In genomic region chr18:36185157-36185556, GRCh38 we compare ENCODE assay signal across 25 cellular contexts. TPM values are rescaled to one million over a fixed set of nuclear protein-coding genes. Genes with fewer than 3 reads are reported as not detected.
A peak's percentile ranks its signal among the peaks of the same experiment; 100 is the strongest.
DNase-seq lines count a peak whose midpoint lies in the region; ATAC-seq lines count a peak whose summit lies in the region.
"Had no signal": no experiment of that assay in that cellular context is flagged by ENCODE, and none has a peak within 500 bp of the region (broad histone marks: within the 10 kb centered on the region; RNA-seq: fewer than 3 reads in every experiment).

No MANE protein-coding gene starts in this region.

- H3K9me3 ChIP-seq in GM23248 (ENCODE audit: low read depth), result no peaks in the 10 kb centered on the region
- H3K9me3 ChIP-seq: BE2C, breast epithelium, tibial nerve had no signal

- no peak overlapping the region for H3K27ac Mint-ChIP-seq in activated naive CD4-positive, alpha-beta T cell treated with anti-CD3 and anti-CD28 coated beads, Interleukin-2, amount 50 U/mL, for 24 hours
- H3K27ac Mint-ChIP-seq in activated naive CD4-positive, alpha-beta T cell treated with anti-CD3 and anti-CD28 coated beads for 36 hours, result no peak overlapping the region
- no peak overlapping the region for H3K27ac Mint-ChIP-seq in T-cell
- H3K27ac Mint-ChIP-seq: activated CD4-positive, alpha-beta T cell treated with anti-CD3 and anti-CD28 coated beads, Interleukin-2, amount 10 ng/mL, durations not matched to agents 24 days and 14 days; activated naive CD4-positive, alpha-beta T cell treated with anti-CD3 and anti-CD28 coated beads, Interleukin-2, amount 10 ng/mL, durations not matched to agents 7 days and 5 days; activated T-cell treated with anti-CD3 and anti-CD28 coated beads, Interleukin-2, amount 50 U/mL, for 72 hours had no signal

- H3K4me1 ChIP-seq in GM23248 (ENCODE audit: insufficient read depth), result peaks cover 15% of the 10 kb centered on the region
- H3K4me1 ChIP-seq: BE2C, breast epithelium had no signal

- H3K9me2 ChIP-seq in GM23248 (ENCODE audit: insufficient read depth), result no peaks in the 10 kb centered on the region

- 92 to 100% methylated on average over 3 of the region's 3 CpGs for WGBS in GM23248 (ENCODE audit: low coverage in 1 of 2, low lambda C conversion rate in 2 of 2, missing lambda C conversion rate in 2 of 2), 2 experiments

- peak overlapping the region; percentile 26 for H3K4me3 Mint-ChIP-seq in activated naive CD4-positive, alpha-beta T cell treated with anti-CD3 and anti-CD28 coated beads, Interleukin-2, amount 50 U/mL, for 24 hours
- no peak overlapping the region for H3K4me3 Mint-ChIP-seq in activated naive CD4-positive, alpha-beta T cell treated with anti-CD3 and anti-CD28 coated beads for 36 hours
- peak overlapping the region in 2 of 3 donors; percentile 68 to 83 for H3K4me3 Mint-ChIP-seq in T-cell

- peaks cover 14% of the 10 kb centered on the region for H3K27me3 Mint-ChIP-seq in activated naive CD4-positive, alpha-beta T cell treated with anti-CD3 and anti-CD28 coated beads, Interleukin-2, amount 50 U/mL, for 24 hours
- H3K27me3 Mint-ChIP-seq in activated naive CD4-positive, alpha-beta T cell treated with anti-CD3 and anti-CD28 coated beads for 36 hours (ENCODE audit: low read depth), result peaks cover 17% of the 10 kb centered on the region
- peaks cover 15 to 17% of the 10 kb centered on the region in 2 donors for H3K27me3 Mint-ChIP-seq in T-cell

- DNase-seq in activated naive CD4-positive, alpha-beta T cell treated with anti-CD3 and anti-CD28 coated beads for 36 hours, result no peak
- DNase-seq in T-cell (no peak), mesenteric fat pad (ENCODE audit: low spot score) (peak; percentile 12), GM23248 (no peak)
- DNase-seq: activated CD4-positive, alpha-beta T cell treated with anti-CD3 and anti-CD28 coated beads, Interleukin-2, amount 10 ng/mL, durations not matched to agents 24 days and 14 days; activated naive CD4-positive, alpha-beta T cell treated with anti-CD3 and anti-CD28 coated beads, Interleukin-2, amount 10 ng/mL, durations not matched to agents 7 days and 5 days; activated T-cell treated with anti-CD3 and anti-CD28 coated beads, Interleukin-2, amount 50 U/mL, for 72 hours; amniotic stem cell; BE2C; DND-41; effector CD4-positive, alpha-beta T cell; kidney; NCI-H1694 treated with DMSO at 0.1 percent for 48 hours; NCI-H345; right cardiac atrium; RPMI8226; stimulated activated CD4-positive, alpha-beta T cell treated with anti-CD3 and anti-CD28 coated beads, Interleukin-2, amount 100 ng/mL, for 24 hours had no signal

- no peak overlapping the region for H2AFZ ChIP-seq in GM23248

- no peak overlapping the region for H3K27ac ChIP-seq in GM23248
- H3K27ac ChIP-seq: breast epithelium, tibial nerve, VCaP had no signal

- no peak overlapping the region for H3K4me3 ChIP-seq in GM23248
- H3K4me3 ChIP-seq: breast epithelium, tibial nerve had no signal

- no peaks in the 10 kb centered on the region for H3K27me3 ChIP-seq in GM23248 (replicated peaks; ENCODE audit: insufficient read depth)
- H3K27me3 ChIP-seq: BE2C, breast epithelium, tibial nerve had no signal

- CTCF ChIA-PET in activated naive CD4-positive, alpha-beta T cell treated with anti-CD3 and anti-CD28 coated beads for 36 hours (lab: Charles Lee), result interaction anchor here (0.6 kb wide), 1 partner anchor 10 kb away, joined by 3 read pairs; no protein-coding TSS in a partner anchor
- CTCF ChIA-PET in T-cell (lab: Charles Lee), result no interaction called here

- in situ Hi-C loops in GM23248 (cut with MboI), result no loop called here

- H3K9me3 Mint-ChIP-seq in activated naive CD4-positive, alpha-beta T cell treated with anti-CD3 and anti-CD28 coated beads, Interleukin-2, amount 50 U/mL, for 24 hours, result no peaks in the 10 kb centered on the region
- no peaks in the 10 kb centered on the region for H3K9me3 Mint-ChIP-seq in activated naive CD4-positive, alpha-beta T cell treated with anti-CD3 and anti-CD28 coated beads for 36 hours
- H3K9me3 Mint-ChIP-seq in T-cell, result no peaks in the 10 kb centered on the region
- H3K9me3 Mint-ChIP-seq: activated CD4-positive, alpha-beta T cell treated with anti-CD3 and anti-CD28 coated beads, Interleukin-2, amount 10 ng/mL, durations not matched to agents 24 days and 14 days; activated naive CD4-positive, alpha-beta T cell treated with anti-CD3 and anti-CD28 coated beads, Interleukin-2, amount 10 ng/mL, durations not matched to agents 7 days and 5 days; activated T-cell treated with anti-CD3 and anti-CD28 coated beads, Interleukin-2, amount 50 U/mL, for 72 hours had no signal

- no peaks in the 10 kb centered on the region for H3K36me3 Mint-ChIP-seq in activated naive CD4-positive, alpha-beta T cell treated with anti-CD3 and anti-CD28 coated beads, Interleukin-2, amount 50 U/mL, for 24 hours
- H3K36me3 Mint-ChIP-seq in activated naive CD4-positive, alpha-beta T cell treated with anti-CD3 and anti-CD28 coated beads for 36 hours (ENCODE audit: low read depth), result no peaks in the 10 kb centered on the region
- H3K36me3 Mint-ChIP-seq in T-cell, result no peaks in the 10 kb centered on the region
- H3K36me3 Mint-ChIP-seq: activated naive CD4-positive, alpha-beta T cell treated with anti-CD3 and anti-CD28 coated beads, Interleukin-2, amount 10 ng/mL, durations not matched to agents 7 days and 5 days had no signal

- peaks cover 20% of the 10 kb centered on the region for H3K4me1 Mint-ChIP-seq in activated naive CD4-positive, alpha-beta T cell treated with anti-CD3 and anti-CD28 coated beads, Interleukin-2, amount 50 U/mL, for 24 hours
- H3K4me1 Mint-ChIP-seq in activated naive CD4-positive, alpha-beta T cell treated with anti-CD3 and anti-CD28 coated beads for 36 hours (ENCODE audit: low read depth), result peaks cover 3% of the 10 kb centered on the region
- peaks cover 14 to 20% (median 18%) of the 10 kb centered on the region in 3 donors for H3K4me1 Mint-ChIP-seq in T-cell

- no peak overlapping the region for H3K9ac ChIP-seq in GM23248

- H4K20me1 ChIP-seq in GM23248 (ENCODE audit: insufficient read depth), result no peaks in the 10 kb centered on the region

- H3K36me3 ChIP-seq in GM23248 (ENCODE audit: low read depth), result no peaks in the 10 kb centered on the region
- H3K36me3 ChIP-seq: BE2C, breast epithelium, tibial nerve had no signal

- intact Hi-C loops in activated naive CD4-positive, alpha-beta T cell treated with anti-CD3 and anti-CD28 coated beads for 36 hours (cut with micrococcal nuclease), result loop anchor here (5.0 to 10.0 kb wide), 2 partner anchors 97 to 170 kb away; no protein-coding TSS in a partner anchor

- H3K4me2 ChIP-seq in GM23248 (ENCODE audit: unreplicated experiment), result no peak overlapping the region

- ATAC-seq in T-cell (replicated peaks in 1 of 4) (no peak), HG02571 (IDR thresholded peaks at IDR 0.05; ENCODE audit: unreplicated experiment) (no peak), GM18858 (IDR thresholded peaks at IDR 0.05; ENCODE audit: unreplicated experiment) (no peak), HG03432 (IDR thresholded peaks at IDR 0.05; ENCODE audit: unreplicated experiment) (no peak)
- ATAC-seq: activated T-cell treated with anti-CD3 and anti-CD28 coated beads, Interleukin-2, amount 50 U/mL, for 72 hours; HepG2; right cardiac atrium had no signal

- POLR2A ChIA-PET in T-cell (lab: Charles Lee), result no interaction called here

- peaks cover 28% of the 10 kb centered on the region for H3K79me2 ChIP-seq in GM23248 (ENCODE audit: insufficient read depth)

- H3F3A ChIP-seq in GM23248 (ENCODE audit: insufficient read depth), result peaks cover 5% of the 10 kb centered on the region; the same call in 1 of the 2 replicates

RNA-seq across cellular contexts. Expression of gene MOCOS, which starts 2.1 kb away (rescaled TPM):
- not detected for total RNA-seq in activated naive CD4-positive, alpha-beta T cell treated with anti-CD3 and anti-CD28 coated beads for 36 hours
- total RNA-seq in T-cell (under 1 TPM; 0.05 to 0.47 (median 0.16) TPM), mesenteric fat pad (5.8 TPM)
- total RNA-seq in GM23248 (2014; rRNA removed; shearing (Covaris generic)), result 23.6 and 26.2 TPM in 2 replicates
- polyA plus RNA-seq in GM23248 (2016; fragmentation: Nextera tagmentation; extraction: Ambion mirVana), result 14.3 and 17.9 TPM in 2 replicates

RNA-seq across cellular contexts. Expression of gene ELP2, which starts 55.5 kb away (rescaled TPM):
- total RNA-seq in activated naive CD4-positive, alpha-beta T cell treated with anti-CD3 and anti-CD28 coated beads for 36 hours, result 10 to 100 TPM; 90.1 to 92.0 TPM
- total RNA-seq in T-cell, result 100 to 1,000 TPM; 109 to 156 (median 150) TPM
- total RNA-seq in mesenteric fat pad, result 71.8 TPM
- total RNA-seq in GM23248 (2014; rRNA removed; shearing (Covaris generic)), result 86.0 and 103 TPM in 2 replicates
- 57.6 and 63.6 TPM in 2 replicates for polyA plus RNA-seq in GM23248 (2016; fragmentation: Nextera tagmentation; extraction: Ambion mirVana)

RNA-seq across cellular contexts. Expression of gene SLC39A6, which starts 56.0 kb away (rescaled TPM):
- 10 to 100 TPM; 15.4 to 15.7 TPM for total RNA-seq in activated naive CD4-positive, alpha-beta T cell treated with anti-CD3 and anti-CD28 coated beads for 36 hours
- total RNA-seq in T-cell (10 to 100 TPM; 14.3 to 18.3 (median 16.8) TPM), mesenteric fat pad (54.9 TPM)
- total RNA-seq in GM23248 (2014; rRNA removed; shearing (Covaris generic)), result 104 and 115 TPM in 2 replicates
- 80.5 and 81.1 TPM in 2 replicates for polyA plus RNA-seq in GM23248 (2016; fragmentation: Nextera tagmentation; extraction: Ambion mirVana)
